24 cellular contexts compared by ENCODE assay signal in genomic region chr2:9545502-9545901, GRCh38. TPM values are rescaled to one million over a fixed set of nuclear protein-coding genes. Genes with fewer than 3 reads are reported as not detected.
A peak's percentile ranks its signal among the peaks of the same experiment; 100 is the strongest.
DNase-seq lines count a peak whose midpoint lies in the region; ATAC-seq and TF ChIP-seq lines count a peak whose summit lies in the region.
"Had no signal": no experiment of that assay in that cellular context is flagged by ENCODE, and none has a peak within 500 bp of the region (broad histone marks: within the 10 kb centered on the region; RNA-seq: fewer than 3 reads in every experiment).

No MANE protein-coding gene starts in this region.

- no peak for ATAC-seq in natural killer cell treated with Interleukin-12 subunit alpha and Interleukin-12 subunit beta and Interleukin-15 and Interleukin-18, amount 100 ng/mL, for 72 hours
- ATAC-seq in natural killer cell (no peak), activated B cell treated with CpG ODN at 0.5 μM for 24 hours (ENCODE audit: low read depth) (no peak), HG02840 (IDR thresholded peaks at IDR 0.05; ENCODE audit: low FRiP score, unreplicated experiment) (no peak)
- ATAC-seq: K562, Right ventricle myocardium inferior had no signal

- POLR2A ChIA-PET in activated B cell treated with CpG ODN at 0.5 μM for 24 hours (lab: Charles Lee), result interaction anchor here (0.9 to 6.4 kb wide), 3 partner anchors 10 to 85 kb away, joined by 3 to 55 read pairs (median 3); partner anchors contain the start of genes ADAM17 and YWHAQ

- intact Hi-C loops in natural killer cell (cut with micrococcal nuclease), result no loop called here
- intact Hi-C loops in activated B cell treated with CpG ODN at 0.5 μM for 24 hours (cut with micrococcal nuclease), result no loop called here

- peak overlapping the region; percentile 62 to 94 for H3K27ac Mint-ChIP-seq in natural killer cell treated with Interleukin-12 subunit alpha and Interleukin-12 subunit beta and Interleukin-15 and Interleukin-18, amount 100 ng/mL, for 72 hours
- H3K27ac Mint-ChIP-seq in natural killer cell (peak overlapping the region in 1 of 2 donors; percentile 49), activated B cell treated with CpG ODN at 0.5 μM for 24 hours (peak overlapping the region; percentile 57), osteocyte (ENCODE audit: unreplicated experiment) (peak overlapping the region; percentile 59)

- CTCF ChIA-PET in activated B cell treated with CpG ODN at 0.5 μM for 24 hours (lab: Charles Lee), result no interaction called here

- peaks cover 54 to 60% of the 10 kb centered on the region in 2 donors for H3K4me1 Mint-ChIP-seq in natural killer cell treated with Interleukin-12 subunit alpha and Interleukin-12 subunit beta and Interleukin-15 and Interleukin-18, amount 100 ng/mL, for 72 hours (ENCODE audit: low read depth in 2 of 2)
- H3K4me1 Mint-ChIP-seq in natural killer cell, result peaks cover 50 to 54% of the 10 kb centered on the region in 2 donors
- peaks cover 86% of the 10 kb centered on the region for H3K4me1 Mint-ChIP-seq in activated B cell treated with CpG ODN at 0.5 μM for 24 hours
- peaks cover 51% of the 10 kb centered on the region for H3K4me1 Mint-ChIP-seq in osteocyte (ENCODE audit: unreplicated experiment)

- no peaks in the 10 kb centered on the region for H3K27me3 Mint-ChIP-seq in natural killer cell treated with Interleukin-12 subunit alpha and Interleukin-12 subunit beta and Interleukin-15 and Interleukin-18, amount 100 ng/mL, for 72 hours
- H3K27me3 Mint-ChIP-seq in natural killer cell (ENCODE audit: low read depth in 2 of 2) (no peaks in the 10 kb centered on the region), activated B cell treated with CpG ODN at 0.5 μM for 24 hours (no peaks in the 10 kb centered on the region), osteocyte (ENCODE audit: unreplicated experiment) (no peaks in the 10 kb centered on the region)

- TF ChIP-seq CTCF in natural killer cell (IDR thresholded peaks at IDR 0.05), result no peak
- no peak for TF ChIP-seq CTCF in activated B cell treated with CpG ODN at 0.5 μM for 24 hours (IDR thresholded peaks at IDR 0.05)
- no peak for TF ChIP-seq CTCF in osteocyte (IDR thresholded peaks at IDR 0.05)

- H3K36me3 Mint-ChIP-seq in natural killer cell treated with Interleukin-12 subunit alpha and Interleukin-12 subunit beta and Interleukin-15 and Interleukin-18, amount 100 ng/mL, for 72 hours, result no peaks in the 10 kb centered on the region
- H3K36me3 Mint-ChIP-seq in natural killer cell (no peaks in the 10 kb centered on the region), activated B cell treated with CpG ODN at 0.5 μM for 24 hours (ENCODE audit: low read depth) (peaks cover 19% of the 10 kb centered on the region), osteocyte (ENCODE audit: unreplicated experiment) (no peaks in the 10 kb centered on the region)

- DNase-seq in natural killer cell treated with Interleukin-12 subunit alpha and Interleukin-12 subunit beta and Interleukin-15 and Interleukin-18, amount 100 ng/mL, for 72 hours (ENCODE audit: low spot score), result no peak
- no peak for DNase-seq in natural killer cell
- no peak for DNase-seq in activated B cell treated with CpG ODN at 0.5 μM for 24 hours
- DNase-seq in osteocyte (ENCODE audit: extremely low spot score, unreplicated experiment), result no peak
- DNase-seq in NCI-H2196 treated with DMSO at 0.1 percent for 48 hours (lab: John Stamatoyannopoulos, UW; ENCODE audit: unreplicated experiment), result no peak
- DNase-seq in mesenteric fat pad (ENCODE audit: low spot score), result no peak
- DNase-seq: 8988T, DMS53, EL, GF-D8, H9, HFFc6, MM.1S, NCI-H1092 treated with DMSO at 0.1 percent for 48 hours, NCI-H146, NCI-H2029, NCI-H226, NCI-H510A treated with DMSO at 0.1 percent for 48 hours, NCI-H748 treated with DMSO at 0.1 percent for 48 hours, OCI-M1 had no signal

- peak overlapping the region; percentile 41 for H3K4me3 Mint-ChIP-seq in natural killer cell treated with Interleukin-12 subunit alpha and Interleukin-12 subunit beta and Interleukin-15 and Interleukin-18, amount 100 ng/mL, for 72 hours
- H3K4me3 Mint-ChIP-seq in natural killer cell, result no peak overlapping the region
- H3K4me3 Mint-ChIP-seq in activated B cell treated with CpG ODN at 0.5 μM for 24 hours, result no peak overlapping the region
- no peak overlapping the region for H3K4me3 Mint-ChIP-seq in osteocyte (ENCODE audit: unreplicated experiment)
- H3K4me3 Mint-ChIP-seq: CD14-positive monocyte, H9, HFFc6 had no signal

- H3K9me3 Mint-ChIP-seq in natural killer cell treated with Interleukin-12 subunit alpha and Interleukin-12 subunit beta and Interleukin-15 and Interleukin-18, amount 100 ng/mL, for 72 hours, result no peaks in the 10 kb centered on the region
- no peaks in the 10 kb centered on the region for H3K9me3 Mint-ChIP-seq in natural killer cell
- H3K9me3 Mint-ChIP-seq in activated B cell treated with CpG ODN at 0.5 μM for 24 hours, result no peaks in the 10 kb centered on the region
- no peaks in the 10 kb centered on the region for H3K9me3 Mint-ChIP-seq in osteocyte (ENCODE audit: unreplicated experiment)
- H3K9me3 Mint-ChIP-seq: CD14-positive monocyte, H9, HFFc6 had no signal

RNA-seq across cellular contexts. Expression of gene ADAM17, which starts 10.1 kb away (rescaled TPM):
- total RNA-seq in natural killer cell treated with Interleukin-12 subunit alpha and Interleukin-12 subunit beta and Interleukin-15 and Interleukin-18, amount 100 ng/mL, for 72 hours, result 10 to 100 TPM; 62.1 to 85.1 TPM
- total RNA-seq in natural killer cell, result 10 to 100 TPM; 44.0 to 53.8 (median 46.8) TPM
- total RNA-seq in activated B cell treated with CpG ODN at 0.5 μM for 24 hours, result 34.3 and 39.5 TPM in 2 replicates
- total RNA-seq in osteocyte, result 36.4 and 42.2 TPM in 2 replicates
- total RNA-seq in mesenteric fat pad, result 51.7 TPM
